ENCODE assay signal across 7 cellular contexts in the genomic region with DNA sequence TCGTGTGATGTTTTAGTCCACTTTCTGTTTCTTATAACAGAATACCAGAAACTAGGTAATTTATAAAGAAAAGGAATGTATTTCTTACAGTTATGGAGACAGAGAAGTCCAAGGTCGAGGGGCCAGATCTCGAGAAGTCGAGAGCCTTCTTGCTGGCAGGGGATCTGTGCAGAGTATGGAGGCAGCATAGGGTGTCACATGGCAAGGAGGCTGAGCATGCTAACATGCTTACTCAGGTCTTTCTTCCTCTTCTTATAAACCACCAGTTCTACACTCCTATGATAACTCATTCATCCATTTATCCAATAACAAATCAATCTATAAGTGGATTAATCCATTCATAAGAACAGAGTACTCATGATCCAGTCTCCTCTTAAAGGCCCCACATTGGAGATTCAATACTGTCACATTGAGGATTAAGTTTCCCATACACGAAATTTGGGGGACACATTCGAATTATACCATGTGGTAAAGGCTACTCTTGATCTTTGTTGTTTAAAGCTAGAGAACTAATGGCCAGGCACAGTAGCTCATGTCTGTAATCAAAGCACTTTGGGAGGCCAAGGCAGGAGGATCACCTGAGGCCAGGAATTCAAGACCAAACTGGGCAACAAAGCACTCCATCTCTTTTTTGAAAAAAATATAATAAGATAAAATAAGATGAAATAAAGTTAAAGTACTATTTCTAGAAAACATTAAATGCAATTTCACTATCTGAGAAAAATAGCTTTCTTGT. TPM values are rescaled to one million over a fixed set of nuclear protein-coding genes. Genes with fewer than 3 reads are reported as not detected.
DNase-seq lines count a peak whose midpoint lies in the region; ATAC-seq, FAIRE-seq and TF ChIP-seq lines count a peak whose summit lies in the region.

No MANE protein-coding gene starts in this region.

- peak overlapping the region; percentile 43 for H4K8ac ChIP-seq in neuronal stem cell (ENCODE audit: low read depth, low read length)

- H4K20me1 ChIP-seq in K562 (replicated peaks; ENCODE audit: control insufficient read depth, insufficient read depth, low read length): no peaks in the 10 kb centered on the region

- no peak overlapping the region for H3K18ac ChIP-seq in neuronal stem cell (ENCODE audit: low read length)

- H3K9me3 ChIP-seq in K562 (replicated peaks; ENCODE audit: control insufficient read depth, insufficient read depth, low read depth, low read length): peaks cover 15% of the 10 kb centered on the region
- H3K9me3 ChIP-seq in neuronal stem cell (replicated peaks in 1 of 2; ENCODE audit: control insufficient read depth in 2 of 2, insufficient read depth in 1 of 2, low read depth in 1 of 2, low read length in 2 of 2): peaks cover 0 to 11% of the 10 kb centered on the region in 2 donors
- H3K9me3 ChIP-seq in stomach: peaks cover 0 to 4% (median 0%) of the 10 kb centered on the region in 4 donors

- no peak overlapping the region for H2BK5ac ChIP-seq in neuronal stem cell (ENCODE audit: low read length)

- peak; percentile 44 for DNase-seq in GM12865 (ENCODE audit: low read depth)
- peak; percentile 83 for DNase-seq in NB4 (ENCODE audit: low read depth)
- DNase-seq in K562 (ENCODE audit: extremely low read depth in 1 of 4, low spot score in 3 of 4): peak in 2 of 4 experiments; percentile 36 to 70
- DNase-seq in neuronal stem cell (ENCODE audit: low spot score): no peak
- DNase-seq in stomach: no peak
- DNase-seq in foreskin keratinocyte: no peak
- DNase-seq in DMS53 treated with DMSO at 0.1 percent for 48 hours (lab: John Stamatoyannopoulos, UW; ENCODE audit: unreplicated experiment): no peak

- TF ChIP-seq CTCF in GM12865 (IDR thresholded peaks at IDR 0.05; ENCODE audit: insufficient read depth, low read depth, low read length, missing control alignments): no peak
- TF ChIP-seq CTCF in NB4 (IDR thresholded peaks at IDR 0.05; ENCODE audit: low read depth, low read length): no peak
- no peak for TF ChIP-seq CTCF in K562 (IDR thresholded peaks at IDR 0.05 in 2 of 3, conservative IDR thresholded peaks at IDR 0.05 in 1 of 3; ENCODE audit: insufficient read depth in 2 of 3, low read depth in 1 of 3, low read length in 3 of 3)
- TF ChIP-seq CTCF in stomach (IDR thresholded peaks at IDR 0.05): no peak
- no peak for TF ChIP-seq CTCF in foreskin keratinocyte (conservative IDR thresholded peaks at IDR 0.05)

- H3K36me3 ChIP-seq in K562 (ENCODE audit: control insufficient read depth, insufficient read depth, low read length): peaks cover 24% of the 10 kb centered on the region; the same call in 2 of the 3 replicates
- H3K36me3 ChIP-seq in neuronal stem cell (replicated peaks in 1 of 2; ENCODE audit: control insufficient read depth in 2 of 2, insufficient read depth in 2 of 2, low read length in 2 of 2): peaks cover 3 to 20% of the 10 kb centered on the region in 2 donors
- peaks cover 0 to 20% (median 8%) of the 10 kb centered on the region in 4 donors for H3K36me3 ChIP-seq in stomach

- H2AFZ ChIP-seq in K562 (ENCODE audit: low read depth, low read length): no peak overlapping the region
- no peak overlapping the region for H2AFZ ChIP-seq in neuronal stem cell (ENCODE audit: low read length)

- no peaks in the 10 kb centered on the region for H3K9me1 ChIP-seq in K562 (ENCODE audit: control insufficient read depth, insufficient read depth, low read length)

- peaks cover 8% of the 10 kb centered on the region for H3K79me1 ChIP-seq in neuronal stem cell (ENCODE audit: low read depth, low read length)

- H3K4me3 ChIP-seq in GM12865 (ENCODE audit: low read depth, low read length) (peak overlapping the region; percentile 79), NB4 (ENCODE audit: low read depth, low read length) (peak overlapping the region; percentile 96), K562 (peak overlapping the region; percentile 74; the same call in 1 of the 2 replicates), neuronal stem cell (ENCODE audit: low read length in 2 of 2) (no peak overlapping the region), stomach (peak overlapping the region in 2 of 4 donors; percentile 91 to 100)

- no peak overlapping the region for H3K4ac ChIP-seq in neuronal stem cell (ENCODE audit: low read length)

- TF ChIP-seq POLR2A in NB4 (IDR thresholded peaks at IDR 0.05; ENCODE audit: extremely low read depth, insufficient read length) (no peak), K562 (conservative IDR thresholded peaks at IDR 0.05) (no peak), stomach (IDR thresholded peaks at IDR 0.05) (no peak)

- intact Hi-C loops in K562 (cut with micrococcal nuclease): loop anchor here (5.0 to 10.0 kb wide), 3 partner anchors 225 to 628 kb away; no protein-coding TSS in a partner anchor
- intact Hi-C loops in stomach (cut with DNase I; ENCODE audit: low total_unique reads): no loop called here

- H3K9ac ChIP-seq in K562 (ENCODE audit: insufficient read depth in 1 of 2, low read depth in 2 of 2, low read length in 2 of 2): peak overlapping the region in 1 of 2 experiments; percentile 77; a peak in 3 of 4 replicates
- no peak overlapping the region for H3K9ac ChIP-seq in neuronal stem cell (ENCODE audit: low read depth, low read length, poor library complexity)

- peak; percentile 44 for FAIRE-seq in K562 (lab: Jason Lieb, UNC)

- H3K27me3 ChIP-seq in K562 (ENCODE audit: control insufficient read depth in 2 of 2, insufficient read depth in 2 of 2, low read length in 2 of 2): no peaks in the 10 kb centered on the region
- no peaks in the 10 kb centered on the region for H3K27me3 ChIP-seq in neuronal stem cell (ENCODE audit: control insufficient read depth in 3 of 3, insufficient read depth in 3 of 3, low read depth in 1 of 3, low read length in 3 of 3)
- no peaks in the 10 kb centered on the region for H3K27me3 ChIP-seq in stomach
- H3K27me3 ChIP-seq in foreskin keratinocyte: no peaks in the 10 kb centered on the region

- H2BK15ac ChIP-seq in neuronal stem cell (ENCODE audit: low read length): no peak overlapping the region

- H3K4me2 ChIP-seq in K562 (ENCODE audit: insufficient read depth, low read length): peak overlapping the region; percentile 60
- no peak overlapping the region for H3K4me2 ChIP-seq in neuronal stem cell (ENCODE audit: insufficient read depth, low read length, poor library complexity, severe bottlenecking)

- TF ChIP-seq EP300 in K562 (IDR thresholded peaks at IDR 0.05; ENCODE audit: low read length) (no peak), stomach (IDR thresholded peaks at IDR 0.05) (no peak)

- H3K79me2 ChIP-seq in K562 (ENCODE audit: control insufficient read depth, insufficient read depth, low read length): peaks cover 54% of the 10 kb centered on the region

- no peak overlapping the region for H3K23ac ChIP-seq in neuronal stem cell (ENCODE audit: low read depth, low read length, poor library complexity)

- CTCF ChIA-PET in K562 (lab: Yijun Ruan, JAX; ENCODE audit: low intra/inter-chr PET ratio): no interaction called here

- H2BK120ac ChIP-seq in neuronal stem cell (ENCODE audit: low read depth, low read length): no peak overlapping the region

- H2AK5ac ChIP-seq in neuronal stem cell (ENCODE audit: low read depth, low read length): no peak overlapping the region

- H3K4me1 ChIP-seq in K562 (replicated peaks in 1 of 2; ENCODE audit: control insufficient read depth in 2 of 2, insufficient read depth in 2 of 2, low read length in 2 of 2): peaks cover 4 to 6% of the 10 kb centered on the region in 2 experiments; a peak in 3 of 5 replicates
- no peaks in the 10 kb centered on the region for H3K4me1 ChIP-seq in neuronal stem cell (ENCODE audit: control insufficient read depth in 2 of 2, insufficient read depth in 1 of 2, low read depth in 1 of 2, low read length in 2 of 2)
- H3K4me1 ChIP-seq in stomach: peaks cover 9 to 45% (median 30%) of the 10 kb centered on the region in 4 donors
- H3K4me1 ChIP-seq in foreskin keratinocyte: peaks cover 5% of the 10 kb centered on the region

- H3K27ac ChIP-seq in K562 (ENCODE audit: extremely low read depth, low read depth, low read length) (peak overlapping the region; percentile 43), neuronal stem cell (replicated peaks; ENCODE audit: low read length) (no peak overlapping the region), stomach (no peak overlapping the region), foreskin keratinocyte (no peak overlapping the region)

- BruUV-seq in K562 (replicated peaks; lab: Mats Ljungman, UMichigan): no TSS peak

- no peak overlapping the region for H3K14ac ChIP-seq in neuronal stem cell (ENCODE audit: low read length)

- H4K91ac ChIP-seq in neuronal stem cell (ENCODE audit: low read depth, low read length, poor library complexity): no peak overlapping the region

- under 1% methylated on average over 6 of the region's 6 CpGs for WGBS in K562 (ENCODE audit: insufficient coverage, low coverage, missing lambda C conversion rate)
- no CpG with 5 or more reads among the region's 6 CpGs for WGBS in neuronal stem cell (ENCODE audit: extremely low coverage in 2 of 2, insufficient read length in 2 of 2, insufficient replicate concordance in 1 of 2), 2 donors
- WGBS in stomach, 5 donors: 67 to 88% (median 73%) methylated on average over 6 of the region's 6 CpGs

- in situ Hi-C loops in K562 (cut with MboI): loop anchor here (5.0 to 10.0 kb wide), 2 partner anchors 115 to 148 kb away; partner anchors contain the start of gene DCBLD1

- TF ChIP-seq RAD21 in K562 (CRISPR knock-in tag; conservative IDR thresholded peaks at IDR 0.05 in 1 of 2, IDR thresholded peaks at IDR 0.05 in 1 of 2): no peak

- POLR2A ChIA-PET in K562 (lab: Yijun Ruan, JAX): no interaction called here

- peak; percentile 44 for ATAC-seq in K562
- no peak for ATAC-seq in foreskin keratinocyte

- H2BK12ac ChIP-seq in neuronal stem cell (ENCODE audit: low read length): no peak overlapping the region

RNA-seq across cellular contexts. Expression of gene GOPC, which starts 2.1 kb away (rescaled TPM):
- total RNA-seq in K562 (2011; cell fraction: chromatin; rRNA removed; ENCODE audit: low replicate concordance): 7.2 and 21.1 TPM in 2 replicates
- 5.7 and 7.8 TPM in 2 replicates for total RNA-seq in K562 (2011; cell fraction: nucleolus; rRNA removed)
- 10.5 and 16.4 TPM in 2 replicates for total RNA-seq in K562 (2011; cell fraction: nucleoplasm; rRNA removed)
- 21.1 and 22.1 TPM in 2 replicates for total RNA-seq in K562 (2014; rRNA removed)
- total RNA-seq in K562 (2014; rRNA removed; fragmentation: Illumina TruSeq; extraction: Trizol): 32.2 and 35.0 TPM in 2 replicates
- total RNA-seq in K562 (2015; rRNA removed; fragmentation: Illumina TruSeq; extraction: Trizol): 27.0 and 28.7 TPM in 2 replicates
- 24.0 and 25.6 TPM in 2 replicates for total RNA-seq in K562 (2021)
- polyA plus RNA-seq in K562 (2011; rRNA removed): 17.0 and 28.8 TPM in 2 replicates
- polyA plus RNA-seq in K562 (2011; cell fraction: cytosol; rRNA removed): 5.2 and 7.1 TPM in 2 replicates
- 16.7 and 19.5 TPM in 2 replicates for polyA plus RNA-seq in K562 (2011; cell fraction: nucleus; rRNA removed)
- polyA plus RNA-seq in K562 (2012): 15.0 and 20.3 TPM in 2 replicates
- 21.8 and 27.0 TPM in 2 replicates for polyA plus RNA-seq in K562 (2014; fragmentation: Illumina TruSeq; extraction: Trizol)
- 10 to 100 TPM in 1 of 2 experiments, 1 to 10 TPM in 1; 10.0 to 12.2 TPM for polyA plus RNA-seq in K562 (2014; fragmentation: Nextera tagmentation; extraction: Ambion mirVana)
- polyA plus RNA-seq in K562 (2014; rRNA removed): 24.2 and 27.3 TPM in 2 replicates
- 23.5 and 27.5 TPM in 2 replicates for polyA minus RNA-seq in K562 (2011; rRNA and poly(A)+ RNA removed)
- polyA minus RNA-seq in K562 (2011; cell fraction: cytosol; rRNA and poly(A)+ RNA removed): 11.5 and 13.2 TPM in 2 replicates
- 18.0 and 23.9 TPM in 2 replicates for polyA minus RNA-seq in K562 (2011; cell fraction: nucleus; rRNA and poly(A)+ RNA removed)
- polyA plus RNA-seq in neuronal stem cell (2013, experiment 1 of 2): 15.9 TPM
- 16.1 TPM for polyA plus RNA-seq in neuronal stem cell (2013, experiment 2 of 2)
- 10 to 100 TPM in 4 of 5 donors, 1 to 10 TPM in 1; 4.7 to 49.4 (median 22.9) TPM for total RNA-seq in stomach
- 10 to 100 TPM in 1 of 3 donors, 1 to 10 TPM in 2; 9.5 to 12.7 (median 9.9) TPM for polyA plus RNA-seq in stomach
- total RNA-seq in foreskin keratinocyte: 28.1 and 28.7 TPM in 2 replicates
- 8.6 and 10.3 TPM in 2 replicates for polyA plus RNA-seq in foreskin keratinocyte

Comparison
In these comparisons a context has a peak if more than half of its experiments do, and no peak if none do; other contexts are left out.
1. DNase-seq: peak in GM12865 (single experiment) and NB4 (single experiment); none in neuronal stem cell (single experiment), stomach (single experiment), foreskin keratinocyte (0 of 2) and DMS53 treated with DMSO at 0.1 percent for 48 hours (single experiment).
2. H3K4me3 ChIP-seq: peak in GM12865 (single experiment), NB4 (single experiment) and K562 (single experiment); none in neuronal stem cell (0 of 2).